8 cellular contexts compared by ENCODE assay signal in genomic region chr1:62800825-62801306, GRCh38. TPM values are rescaled to one million over a fixed set of nuclear protein-coding genes. Genes with fewer than 3 reads are reported as not detected.
DNase-seq lines count a peak whose midpoint lies in the region; ATAC-seq and TF ChIP-seq lines count a peak whose summit lies in the region.

No MANE protein-coding gene starts in this region.

- H3K4me1 ChIP-seq in spleen = peaks cover 10 to 60% (median 32%) of the 10 kb centered on the region in 6 donors
- no peaks in the 10 kb centered on the region for H3K4me1 ChIP-seq in A673 (ENCODE audit: insufficient read depth, low read length, poor library complexity, severe bottlenecking)

- H3K9me3 ChIP-seq in AG04450 (ENCODE audit: control insufficient read depth, insufficient read depth, low read length) = no peaks in the 10 kb centered on the region
- H3K9me3 ChIP-seq in SK-N-MC (ENCODE audit: low read depth, low read length) = no peaks in the 10 kb centered on the region
- no peaks in the 10 kb centered on the region for H3K9me3 ChIP-seq in spleen
- H3K9me3 ChIP-seq in A673 (ENCODE audit: low read depth, low read length, poor library complexity, severe bottlenecking) = no peaks in the 10 kb centered on the region

- WGBS in spleen, 5 donors = 9 to 13% (median 10%) methylated on average over 3 of the region's 3 CpGs

- H3K27ac ChIP-seq in AG04450 (ENCODE audit: low read depth, low read length) (no peak overlapping the region), SK-N-MC (no peak overlapping the region), spleen (peak overlapping the region; percentile 38 to 88 (median 72)), A673 (ENCODE audit: low read depth, low read length, poor library complexity, severe bottlenecking) (no peak overlapping the region)

- no TSS peak for BruUV-seq in A673 (replicated peaks; lab: Mats Ljungman, UMichigan)

- no peaks in the 10 kb centered on the region for H3K27me3 ChIP-seq in AG04450 (ENCODE audit: control insufficient read depth, insufficient read depth, low read length)
- H3K27me3 ChIP-seq in spleen (replicated peaks in 1 of 7) = no peaks in the 10 kb centered on the region
- H3K27me3 ChIP-seq in A673 (replicated peaks; ENCODE audit: insufficient read depth, low read depth, low read length, poor library complexity) = no peaks in the 10 kb centered on the region

- ATAC-seq in GM19043 (IDR thresholded peaks at IDR 0.05; ENCODE audit: low read depth, unreplicated experiment) (peak; percentile 99), HG03064 (IDR thresholded peaks at IDR 0.05; ENCODE audit: low read depth, unreplicated experiment) (peak; percentile 98)

- DNase-seq in AG04450 (ENCODE audit: low read depth, low spot score) (peak; percentile 55), SK-N-MC (ENCODE audit: low read depth, low spot score) (peak; percentile 50), spleen (no peak), A673 (ENCODE audit: low spot score) (no peak), NCI-H187 (lab: John Stamatoyannopoulos, UW) (no peak)
- no peak for DNase-seq in effector CD8-positive, alpha-beta T cell (lab: John Stamatoyannopoulos, UW)

- no peak for TF ChIP-seq POLR2A in spleen (IDR thresholded peaks at IDR 0.05)

- POLR2A ChIA-PET in AG04450 (lab: Yijun Ruan, JAX) = no interaction called here
- POLR2A ChIA-PET in A673 (lab: Charles Lee; ENCODE audit: low non-redundant PET) = no interaction called here

- no peak overlapping the region for H3K9ac ChIP-seq in SK-N-MC (ENCODE audit: insufficient read length)

- no peaks in the 10 kb centered on the region for H3K36me3 ChIP-seq in SK-N-MC (ENCODE audit: insufficient read depth, low read length)
- peaks cover 0 to 12% (median 0%) of the 10 kb centered on the region in 6 donors for H3K36me3 ChIP-seq in spleen
- H3K36me3 ChIP-seq in A673 (ENCODE audit: insufficient read depth, low read length, poor library complexity, severe bottlenecking) = no peaks in the 10 kb centered on the region

- TF ChIP-seq CTCF in AG04450 (IDR thresholded peaks at IDR 0.05; ENCODE audit: low read depth, low read length) (no peak), spleen (IDR thresholded peaks at IDR 0.05 in 8 of 11, conservative IDR thresholded peaks at IDR 0.05 in 3 of 11) (no peak), A673 (conservative IDR thresholded peaks at IDR 0.05; ENCODE audit: low read depth, low read length) (no peak)

- H3K4me3 ChIP-seq in AG04450 (ENCODE audit: low read depth, low read length) = no peak overlapping the region
- H3K4me3 ChIP-seq in SK-N-MC = no peak overlapping the region
- H3K4me3 ChIP-seq in spleen = peak overlapping the region in 2 of 8 donors; percentile 2 to 17
- H3K4me3 ChIP-seq in A673 (ENCODE audit: low read depth, low read length, poor library complexity, severe bottlenecking) = no peak overlapping the region

- intact Hi-C loops in spleen (cut with DNase I; ENCODE audit: low total_unique reads) (no loop called here), A673 (cut with micrococcal nuclease; ENCODE audit: unreplicated experiment) (no loop called here)

- CTCF ChIA-PET in AG04450 (lab: Charles Lee) (interaction anchor here (1.4 kb wide), 1 partner anchor 41 kb away, joined by 5 read pairs; no protein-coding TSS in a partner anchor), A673 (lab: Charles Lee) (interaction anchor here (0.7 kb wide), 1 partner anchor 360 kb away, joined by 3 read pairs; no protein-coding TSS in a partner anchor)

RNA-seq across cellular contexts. Expression of gene ATG4C, which starts 16.9 kb away (rescaled TPM):
- polyA plus RNA-seq in AG04450 (2011; rRNA removed) = 7.5 and 12.0 TPM in 2 replicates
- polyA minus RNA-seq in AG04450 (2011; rRNA and poly(A)+ RNA removed) = 4.1 and 6.7 TPM in 2 replicates
- total RNA-seq in spleen = 10 to 100 TPM; 15.2 to 24.1 (median 18.8) TPM
- 10 to 100 TPM in 2 of 3 donors, 1 to 10 TPM in 1; 9.3 to 15.6 (median 15.3) TPM for polyA plus RNA-seq in spleen
- total RNA-seq in A673 (2021) = 14.4 and 15.1 TPM in 2 replicates

Comparison
In these comparisons a context has a peak if more than half of its experiments do, and no peak if none do; other contexts are left out.
1. DNase-seq: peak in AG04450 (single experiment) and SK-N-MC (single experiment); none in spleen (single experiment), effector CD8-positive, alpha-beta T cell (single experiment), A673 (single experiment) and NCI-H187 (0 of 2).
2. H3K27ac ChIP-seq: peak in spleen (8 of 8); none in AG04450 (single experiment), SK-N-MC (single experiment) and A673 (single experiment).